Comparison of ENCODE assay signal across 10 cellular contexts in genomic region chr17:43900858-43901754, GRCh38. TPM values are rescaled to one million over a fixed set of nuclear protein-coding genes. Genes with fewer than 3 reads are reported as not detected.
A peak's percentile ranks its signal among the peaks of the same experiment; 100 is the strongest.
DNase-seq lines count a peak whose midpoint lies in the region; ATAC-seq and TF ChIP-seq lines count a peak whose summit lies in the region.
"Had no signal": no experiment of that assay in that cellular context is flagged by ENCODE, and none has a peak within 500 bp of the region (broad histone marks: within the 10 kb centered on the region; RNA-seq: fewer than 3 reads in every experiment).

No MANE protein-coding gene starts in this region.

- no peaks in the 10 kb centered on the region for H3K9me3 Mint-ChIP-seq in activated naive CD8-positive, alpha-beta T cell treated with anti-CD3 and anti-CD28 coated beads, Interleukin-2, amount 10 ng/mL, durations not matched to agents 7 days and 5 days

- TF ChIP-seq POLR2A in heart left ventricle (IDR thresholded peaks at IDR 0.05) (no peak), uterus (IDR thresholded peaks at IDR 0.05) (no peak)

- H3K27me3 ChIP-seq in heart left ventricle (peaks cover 0 to 8% (median 0%) of the 10 kb centered on the region in 9 donors), lower lobe of right lung (ENCODE audit: low read depth) (peaks cover 26% of the 10 kb centered on the region), uterus (no peaks in the 10 kb centered on the region)

- H3K36me3 ChIP-seq in heart left ventricle (peaks cover 0 to 14% (median 5%) of the 10 kb centered on the region in 9 donors), lower lobe of right lung (no peaks in the 10 kb centered on the region), uterus (no peaks in the 10 kb centered on the region)

- POLR2A ChIA-PET in activated naive CD8-positive, alpha-beta T cell treated with anti-CD3 and anti-CD28 coated beads, Interleukin-2, amount 10 ng/mL, durations not matched to agents 7 days and 5 days (lab: Charles Lee) = no interaction called here

- peaks cover 27% of the 10 kb centered on the region for H3K27me3 Mint-ChIP-seq in activated naive CD8-positive, alpha-beta T cell treated with anti-CD3 and anti-CD28 coated beads, Interleukin-2, amount 10 ng/mL, durations not matched to agents 7 days and 5 days

- no peak for ATAC-seq in heart left ventricle
- ATAC-seq in Right ventricle myocardium inferior = no peak
- ATAC-seq in activated naive CD8-positive, alpha-beta T cell treated with anti-CD3 and anti-CD28 coated beads, Interleukin-2, amount 10 ng/mL, durations not matched to agents 7 days and 5 days (ENCODE audit: low read depth) = no peak
- no peak for ATAC-seq in lower lobe of right lung
- no peak for ATAC-seq in HG03378 (IDR thresholded peaks at IDR 0.05; ENCODE audit: unreplicated experiment)

- peaks cover 7% of the 10 kb centered on the region for H3K4me1 Mint-ChIP-seq in activated naive CD8-positive, alpha-beta T cell treated with anti-CD3 and anti-CD28 coated beads, Interleukin-2, amount 10 ng/mL, durations not matched to agents 7 days and 5 days

- no peak for DNase-seq in heart left ventricle
- DNase-seq in Right ventricle myocardium inferior (ENCODE audit: missing footprints) = no peak
- DNase-seq in activated naive CD8-positive, alpha-beta T cell treated with anti-CD3 and anti-CD28 coated beads, Interleukin-2, amount 10 ng/mL, durations not matched to agents 7 days and 5 days = no peak
- no peak for DNase-seq in lower lobe of right lung
- DNase-seq in uterus = no peak
- DNase-seq in NCI-H1092 treated with DMSO at 0.1 percent for 48 hours (lab: John Stamatoyannopoulos, UW) = no peak
- no peak for DNase-seq in stimulated activated CD8-positive, alpha-beta memory T cell treated with anti-CD3 and anti-CD28 coated beads, Interleukin-4, amount 100 ng/mL, for 48 hours

- H3K27ac Mint-ChIP-seq in activated naive CD8-positive, alpha-beta T cell treated with anti-CD3 and anti-CD28 coated beads, Interleukin-2, amount 10 ng/mL, durations not matched to agents 7 days and 5 days = peak overlapping the region; percentile 33

- H3K4me1 ChIP-seq in heart left ventricle = peaks cover 0 to 28% (median 19%) of the 10 kb centered on the region in 12 donors
- H3K4me1 ChIP-seq in lower lobe of right lung = peaks cover 17% of the 10 kb centered on the region
- H3K4me1 ChIP-seq in uterus = peaks cover 0 to 9% of the 10 kb centered on the region in 2 donors

- WGBS in heart left ventricle, 4 donors = 34 to 41% (median 36%) methylated on average over 13 of the region's 13 CpGs

- no peaks in the 10 kb centered on the region for H3K9me3 ChIP-seq in heart left ventricle
- H3K9me3 ChIP-seq in lower lobe of right lung = no peaks in the 10 kb centered on the region
- H3K9me3 ChIP-seq in uterus = no peaks in the 10 kb centered on the region

- H3K27ac ChIP-seq in heart left ventricle = no peak overlapping the region
- no peak overlapping the region for H3K27ac ChIP-seq in lower lobe of right lung
- H3K27ac ChIP-seq in uterus = no peak overlapping the region

- intact Hi-C loops in heart left ventricle (cut with DNase I) = no loop called here
- intact Hi-C loops in Right ventricle myocardium inferior (cut with DNase I) = no loop called here
- intact Hi-C loops in lower lobe of right lung (cut with DNase I) = no loop called here
- intact Hi-C loops in uterus (cut with DNase I; ENCODE audit: low total_unique reads) = no loop called here

- H3K4me3 Mint-ChIP-seq in activated naive CD8-positive, alpha-beta T cell treated with anti-CD3 and anti-CD28 coated beads, Interleukin-2, amount 10 ng/mL, durations not matched to agents 7 days and 5 days = peak overlapping the region; percentile 82

- H3K4me3 ChIP-seq in heart left ventricle = peak overlapping the region; percentile 5 to 64 (median 51)
- peak overlapping the region; percentile 51 for H3K4me3 ChIP-seq in lower lobe of right lung
- H3K4me3 ChIP-seq in uterus = peak overlapping the region; percentile 16 to 37

- TF ChIP-seq CTCF in heart left ventricle (IDR thresholded peaks at IDR 0.05) (no peak), lower lobe of right lung (IDR thresholded peaks at IDR 0.05) (no peak), uterus (IDR thresholded peaks at IDR 0.05) (no peak)

- H3K36me3 Mint-ChIP-seq in activated naive CD8-positive, alpha-beta T cell treated with anti-CD3 and anti-CD28 coated beads, Interleukin-2, amount 10 ng/mL, durations not matched to agents 7 days and 5 days = no peaks in the 10 kb centered on the region

RNA-seq across cellular contexts. Expression of gene MPP2, which starts 6.2 kb away (rescaled TPM):
- 10 to 100 TPM; 10.4 to 22.3 (median 15.4) TPM for total RNA-seq in heart left ventricle
- polyA plus RNA-seq in heart left ventricle = 10 to 100 TPM in 1 of 2 donors, 1 to 10 TPM in 1; 6.7 to 12.8 TPM
- total RNA-seq in Right ventricle myocardium inferior = 16.2 TPM
- total RNA-seq in activated naive CD8-positive, alpha-beta T cell treated with anti-CD3 and anti-CD28 coated beads, Interleukin-2, amount 10 ng/mL, durations not matched to agents 7 days and 5 days = 1 to 10 TPM; 2.3 to 3.1 TPM
- total RNA-seq in lower lobe of right lung = 0.62 TPM
- 10 to 100 TPM in 3 of 4 donors, 1 to 10 TPM in 1; 2.0 to 20.9 (median 13.3) TPM for total RNA-seq in uterus

RNA-seq across cellular contexts. Expression of gene PPY, which starts 41.2 kb away (rescaled TPM):
- not detected for total RNA-seq in heart left ventricle
- not detected for polyA plus RNA-seq in heart left ventricle
- total RNA-seq in Right ventricle myocardium inferior = not detected
- total RNA-seq in activated naive CD8-positive, alpha-beta T cell treated with anti-CD3 and anti-CD28 coated beads, Interleukin-2, amount 10 ng/mL, durations not matched to agents 7 days and 5 days = not detected
- total RNA-seq in lower lobe of right lung = not detected
- not detected for total RNA-seq in uterus
- total RNA-seq: omental fat pad; T-helper 2 cell treated with Interferon-gamma antibody and Interleukin-4, amounts not matched to agents 100 ng/mL and 5 ng/mL, for 36 hours had no signal

RNA-seq across cellular contexts. Expression of gene PYY, which starts 52.6 kb away (rescaled TPM):
- total RNA-seq in heart left ventricle (not detected), Right ventricle myocardium inferior (not detected), lower lobe of right lung (not detected), uterus (not detected)
- not detected for polyA plus RNA-seq in heart left ventricle
- total RNA-seq in activated naive CD8-positive, alpha-beta T cell treated with anti-CD3 and anti-CD28 coated beads, Interleukin-2, amount 10 ng/mL, durations not matched to agents 7 days and 5 days = not detected
- total RNA-seq: omental fat pad; T-helper 2 cell treated with Interferon-gamma antibody and Interleukin-4, amounts not matched to agents 100 ng/mL and 5 ng/mL, for 36 hours had no signal

RNA-seq across cellular contexts. Expression of gene CD300LG, which starts 54.1 kb away (rescaled TPM):
- total RNA-seq in heart left ventricle = 10 to 100 TPM in 7 of 9 donors, 1 to 10 TPM in 2; 7.3 to 85.8 (median 19.9) TPM
- polyA plus RNA-seq in heart left ventricle = 10 to 100 TPM; 15.5 to 37.2 TPM
- total RNA-seq in Right ventricle myocardium inferior = 16.6 TPM
- total RNA-seq in activated naive CD8-positive, alpha-beta T cell treated with anti-CD3 and anti-CD28 coated beads, Interleukin-2, amount 10 ng/mL, durations not matched to agents 7 days and 5 days = not detected
- total RNA-seq in lower lobe of right lung = 5.7 TPM
- total RNA-seq in uterus = 1 to 10 TPM in 3 of 4 donors, not detected in 1; 2.1 to 6.5 (median 6.2) TPM
- total RNA-seq: T-helper 2 cell treated with Interferon-gamma antibody and Interleukin-4, amounts not matched to agents 100 ng/mL and 5 ng/mL, for 36 hours had no signal
